Comparison of ENCODE assay signal across 23 cellular contexts in the genomic region with DNA sequence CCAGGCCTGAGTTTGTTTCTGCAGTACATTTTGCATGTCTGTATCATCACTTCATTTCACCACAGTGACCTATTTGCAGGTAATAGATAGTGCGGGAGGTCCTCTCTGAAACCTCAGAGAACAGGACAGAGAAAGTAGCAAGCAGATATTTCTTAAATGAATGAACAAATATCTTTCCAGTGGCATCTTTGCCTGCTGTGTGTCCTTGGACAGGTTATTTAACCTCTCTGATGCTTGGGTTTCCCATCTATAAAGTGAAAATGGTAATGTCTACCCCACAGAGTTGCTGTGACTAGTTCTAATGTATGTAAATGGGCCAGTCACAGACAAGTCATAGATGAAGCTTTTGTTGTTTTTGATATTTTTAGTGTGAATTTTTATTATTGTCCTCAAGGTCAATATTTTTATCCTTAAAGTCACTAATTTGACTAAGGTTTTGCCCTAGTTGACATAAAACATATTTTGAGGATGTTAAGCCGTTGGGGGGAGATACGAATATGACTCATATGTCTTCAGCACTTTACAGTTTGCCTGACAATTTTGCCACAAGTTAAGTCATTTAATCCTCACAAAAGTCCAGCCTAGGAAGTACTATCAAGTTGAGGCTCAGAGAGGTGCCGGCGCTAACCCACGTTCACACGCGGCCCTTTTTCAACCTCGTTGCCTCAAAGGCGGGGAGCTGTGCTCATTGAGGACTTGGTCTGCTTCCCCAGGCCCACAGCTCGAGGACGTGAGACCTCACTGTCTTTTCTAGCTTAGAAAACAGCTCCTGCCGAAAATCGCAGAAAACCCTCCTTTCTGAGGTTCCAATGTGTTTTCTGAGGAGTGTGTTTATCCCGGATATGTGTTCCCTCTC.
DNase-seq lines count a peak whose midpoint lies in the region; ATAC-seq, FAIRE-seq and TF ChIP-seq lines count a peak whose summit lies in the region.
"Had no signal": no experiment of that assay in that cellular context is flagged by ENCODE, and none has a peak within 500 bp of the region (broad histone marks: within the 10 kb centered on the region; RNA-seq: fewer than 3 reads in every experiment).

No MANE protein-coding gene starts in this region.

- H2BK120ac ChIP-seq in IMR-90 (ENCODE audit: low read depth, low read length), result peak overlapping the region; percentile 20; the same call in 1 of the 2 replicates

- no peak overlapping the region for H3K27ac ChIP-seq in IMR-90 (ENCODE audit: insufficient read depth, low read length)
- peak overlapping the region; percentile 94 for H3K27ac ChIP-seq in mesodermal cell (ENCODE audit: low read depth, low read length, severe bottlenecking)
- H3K27ac ChIP-seq: lower lobe of right lung, pancreas, Peyer's patch, transverse colon had no signal

- H2AK9ac ChIP-seq in IMR-90 (replicated peaks; ENCODE audit: low read depth, low read length, poor library complexity), result no peak overlapping the region

- dilution Hi-C loops in IMR-90 (cut with HindIII; ENCODE audit: low sequenced_read_pairs, unreplicated experiment), result no loop called here

- no peak overlapping the region for H3K56ac ChIP-seq in IMR-90 (ENCODE audit: extremely low read depth, insufficient read depth, low read length)

- H2AK5ac ChIP-seq in IMR-90 (ENCODE audit: low read depth, low read length), result peak overlapping the region; percentile 37; the same call in 1 of the 2 replicates

- no peak overlapping the region for H3K23ac ChIP-seq in IMR-90 (ENCODE audit: low read depth, low read length)

- H3K9ac ChIP-seq in IMR-90 (ENCODE audit: low read depth, low read length), result no peak overlapping the region

- H3K9me1 ChIP-seq in IMR-90 (ENCODE audit: insufficient read depth, low read length), result peaks cover 9% of the 10 kb centered on the region; the same call in 1 of the 2 replicates

- no peak overlapping the region for H3K4ac ChIP-seq in IMR-90 (ENCODE audit: low read depth, low read length)

- H3K4me3 ChIP-seq in IMR-90 (ENCODE audit: insufficient read depth, low read depth, low read length) (no peak overlapping the region), mesodermal cell (ENCODE audit: extremely low read depth, insufficient read depth, low read length, poor library complexity, severe bottlenecking) (no peak overlapping the region)
- H3K4me3 ChIP-seq: HAP-1, lower lobe of right lung, pancreas, Peyer's patch, transverse colon had no signal

- H4K91ac ChIP-seq in IMR-90 (ENCODE audit: insufficient read depth, low read depth, low read length), result no peak overlapping the region; the same call in 1 of the 2 replicates

- no peaks in the 10 kb centered on the region for H3K79me1 ChIP-seq in IMR-90 (ENCODE audit: low read depth in 1 of 2, low read length in 2 of 2)

- FAIRE-seq in G401.6 (lab: Jason Lieb, UNC), result peak; percentile 85
- FAIRE-seq: keratinocyte, pancreas had no signal

- no peaks in the 10 kb centered on the region for H3K27me3 ChIP-seq in IMR-90 (ENCODE audit: control insufficient read depth, insufficient read depth, low read length)
- H3K27me3 ChIP-seq: pancreas, Peyer's patch, transverse colon had no signal

- peak overlapping the region; percentile 59 for H2AFZ ChIP-seq in IMR-90 (replicated peaks; ENCODE audit: low read length, poor library complexity)

- H3K36me3 ChIP-seq in IMR-90 (ENCODE audit: control insufficient read depth, insufficient read depth, low read length) (no peaks in the 10 kb centered on the region), mesodermal cell (ENCODE audit: control insufficient read depth, insufficient read depth, low read length) (no peaks in the 10 kb centered on the region)
- H3K36me3 ChIP-seq: HAP-1, lower lobe of right lung, pancreas, Peyer's patch, transverse colon had no signal

- no peak for TF ChIP-seq CTCF in IMR-90 (conservative IDR thresholded peaks at IDR 0.05; ENCODE audit: low read depth, low read length)

- no peaks in the 10 kb centered on the region for H4K20me1 ChIP-seq in IMR-90 (ENCODE audit: insufficient read depth, low read length)

- in situ Hi-C loops in IMR-90 (cut with MboI; ENCODE audit: low sequenced_read_pairs), result no loop called here

- intact Hi-C loops in IMR-90 (cut with micrococcal nuclease), result no loop called here

- H3K18ac ChIP-seq in IMR-90 (ENCODE audit: low read depth, low read length), result no peak overlapping the region

- H3K4me1 ChIP-seq in IMR-90 (ENCODE audit: control insufficient read depth, insufficient read depth, low read length) (peaks cover 14% of the 10 kb centered on the region), mesodermal cell (ENCODE audit: control insufficient read depth, insufficient read depth, low read length, poor library complexity, severe bottlenecking) (peaks cover 42% of the 10 kb centered on the region)
- H3K4me1 ChIP-seq: lower lobe of right lung, pancreas had no signal

- H2BK20ac ChIP-seq in IMR-90 (ENCODE audit: low read depth, low read length), result no peak overlapping the region

- H2BK5ac ChIP-seq in IMR-90 (ENCODE audit: low read depth, low read length, poor library complexity, severe bottlenecking), result no peak overlapping the region

- H3K4me2 ChIP-seq in IMR-90 (ENCODE audit: low read depth, low read length), result no peak overlapping the region

- TF ChIP-seq POLR2A in IMR-90 (IDR thresholded peaks at IDR 0.05; ENCODE audit: low read depth, low read length), result no peak

- H3K9me3 ChIP-seq in IMR-90 (ENCODE audit: control insufficient read depth, insufficient read depth, low read length), result no peaks in the 10 kb centered on the region
- H3K9me3 ChIP-seq in mesodermal cell (ENCODE audit: control insufficient read depth, low read length), result no peaks in the 10 kb centered on the region
- H3K9me3 ChIP-seq: HAP-1, lower lobe of right lung, pancreas, Peyer's patch, transverse colon had no signal

- no peak overlapping the region for H4K5ac ChIP-seq in IMR-90 (ENCODE audit: low read depth, low read length)

- TF ChIP-seq RAD21 in IMR-90 (IDR thresholded peaks at IDR 0.05; ENCODE audit: low read length), result no peak

- no peak overlapping the region for H2BK15ac ChIP-seq in IMR-90 (ENCODE audit: low read depth, low read length)

- CTCF ChIA-PET in IMR-90 (lab: Yijun Ruan, JAX), result interaction anchor here (0.6 to 3.3 kb wide), 5 partner anchors 9 to 365 kb away, joined by 3 to 15 read pairs (median 4); no protein-coding TSS in a partner anchor

- WGBS in IMR-90 (ENCODE audit: extremely low coverage in 2 of 2, insufficient read length in 1 of 2), 2 experiments, result 77% methylated on average over 4 of the region's 15 CpGs; no CpG with 5 or more reads in 1 of the 2 experiments
- WGBS in mesodermal cell (ENCODE audit: insufficient coverage in 2 of 2), 2 experiments, result 56 to 67% methylated on average over 11 to 15 of the region's 15 CpGs

- POLR2A ChIA-PET in IMR-90 (lab: Charles Lee; ENCODE audit: unreplicated experiment), result no interaction called here

- no peak for ATAC-seq in IMR-90 (ENCODE audit: low read depth)
- no peak for ATAC-seq in GM21723 (IDR thresholded peaks at IDR 0.05; ENCODE audit: unreplicated experiment)
- ATAC-seq: activated CD8-positive, alpha-beta T cell treated with anti-CD3 and anti-CD28 coated beads, Interleukin-2, amount 10 ng/mL, durations not matched to agents 7 days and 5 days; activated T-cell treated with anti-CD3 and anti-CD28 coated beads, Interleukin-2, amount 50 U/mL, for 4 hours; pancreas had no signal

- no TSS peak for BruUV-seq in IMR-90 (replicated peaks; lab: Mats Ljungman, UMichigan)

- DNase-seq in IMR-90 (no peak), amniotic epithelial cell (ENCODE audit: low read depth) (peak; percentile 35), NCI-H748 (lab: John Stamatoyannopoulos, UW; ENCODE audit: unreplicated experiment) (no peak), NCI-H510A treated with DMSO at 0.1 percent for 48 hours (lab: John Stamatoyannopoulos, UW) (no peak), NCI-H1105 treated with DMSO at 0.1 percent for 48 hours (lab: John Stamatoyannopoulos, UW) (no peak)
- DNase-seq: activated T-cell treated with anti-CD3 and anti-CD28 coated beads, Interleukin-2, amount 50 U/mL, for 4 hours; KG1; lower lobe of right lung; NCI-H1417 treated with DMSO at 0.1 percent for 48 hours; NCI-H2171 treated with DMSO at 0.1 percent for 48 hours; NCI-H748 treated with DMSO at 0.1 percent for 48 hours; pancreas; Peyer's patch; stimulated activated CD4-positive, alpha-beta T cell treated with anti-CD3 and anti-CD28 coated beads, Interleukin-1b, Interleukin-23, amount 100 ng/mL, for 48 hours; stimulated activated naive CD4-positive, alpha-beta T cell treated with Interleukin-2 at 50 U/mL for 16 hours; T-helper 2 cell; transverse colon had no signal

- no peak overlapping the region; a peak in 1 of 4 replicates for H4K8ac ChIP-seq in IMR-90 (ENCODE audit: low read depth in 2 of 2, low read length in 2 of 2)

- H3K14ac ChIP-seq in IMR-90 (replicated peaks; ENCODE audit: low read depth, low read length), result no peak overlapping the region

TF ChIP-seq in IMR-90, 13 proteins besides CTCF, POLR2A, EP300 and RAD21 (continues in another document):
- TF ChIP-seq, protein P1, sequence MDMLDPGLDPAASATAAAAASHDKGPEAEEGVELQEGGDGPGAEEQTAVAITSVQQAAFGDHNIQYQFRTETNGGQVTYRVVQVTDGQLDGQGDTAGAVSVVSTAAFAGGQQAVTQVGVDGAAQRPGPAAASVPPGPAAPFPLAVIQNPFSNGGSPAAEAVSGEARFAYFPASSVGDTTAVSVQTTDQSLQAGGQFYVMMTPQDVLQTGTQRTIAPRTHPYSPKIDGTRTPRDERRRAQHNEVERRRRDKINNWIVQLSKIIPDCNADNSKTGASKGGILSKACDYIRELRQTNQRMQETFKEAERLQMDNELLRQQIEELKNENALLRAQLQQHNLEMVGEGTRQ (IDR thresholded peaks at IDR 0.05; ENCODE audit: low read depth, low read length), result no peak
- TF ChIP-seq RCOR1 (IDR thresholded peaks at IDR 0.05; ENCODE audit: insufficient replicate concordance, low read length), result no peak
- no peak for TF ChIP-seq MAFK (IDR thresholded peaks at IDR 0.05; ENCODE audit: low read depth, low read length)
- TF ChIP-seq FOS (IDR thresholded peaks at IDR 0.05; ENCODE audit: low read depth, low read length), result no peak
- no peak for TF ChIP-seq CEBPB (IDR thresholded peaks at IDR 0.05; ENCODE audit: low read depth, low read length)
- no peak for TF ChIP-seq SMC3 (IDR thresholded peaks at IDR 0.05; ENCODE audit: low read depth, low read length)
- TF ChIP-seq NFE2L2 (IDR thresholded peaks at IDR 0.05; ENCODE audit: low read depth, low read length), result no peak
- TF ChIP-seq RFX5 (IDR thresholded peaks at IDR 0.05; ENCODE audit: low read depth, low read length), result no peak
- TF ChIP-seq MAZ (IDR thresholded peaks at IDR 0.05; ENCODE audit: borderline replicate concordance, low read depth, low read length), result no peak
